Comparison of ENCODE assay signal across 8 cellular contexts in genomic region chr5:132963175-132964104, GRCh38. TPM values are rescaled to one million over a fixed set of nuclear protein-coding genes. Genes with fewer than 3 reads are reported as not detected.
DNase-seq lines count a peak whose midpoint lies in the region; ATAC-seq and TF ChIP-seq lines count a peak whose summit lies in the region.

TSS of gene AFF4 (minus strand) at chr5:132963634. CDS start at chr5:132937189, 26,445 bp downstream.

- H3K4me1 Mint-ChIP-seq in activated T-helper 1 cell treated with anti-CD3 and anti-CD28 coated beads, Interleukin-12 subunit alpha, Interleukin-12 subunit beta, Interleukin-2, Interleukin-4 antibody, amounts not matched to agents 30 ng/mL and 10 ng/mL and 1 ng/mL, durations not matched to agents 14 hours and 24 hours and 36 hours (ENCODE audit: low read depth): peaks cover 17% of the 10 kb centered on the region
- peaks cover 26 to 52% (median 38%) of the 10 kb centered on the region in 7 donors for H3K4me1 Mint-ChIP-seq in naive thymus-derived CD4-positive, alpha-beta T cell
- H3K4me1 Mint-ChIP-seq in stimulated activated naive B cell treated with anti-CD40 and anti-IgM and Interleukin-4, amounts not matched to agents 10 μg/mL and 1 μg/mL and 100 μg/mL, for 72 hours: peaks cover 3 to 38% of the 10 kb centered on the region in 2 donors

- H3K9me3 ChIP-seq in Peyer's patch: no peaks in the 10 kb centered on the region
- no peaks in the 10 kb centered on the region for H3K9me3 ChIP-seq in naive thymus-derived CD4-positive, alpha-beta T cell (ENCODE audit: control insufficient read depth in 2 of 3, low read length in 3 of 3)

- H3K27me3 ChIP-seq in Peyer's patch: no peaks in the 10 kb centered on the region
- H3K27me3 ChIP-seq in naive thymus-derived CD4-positive, alpha-beta T cell (ENCODE audit: control insufficient read depth in 2 of 2, insufficient read depth in 2 of 2, low read length in 2 of 2): no peaks in the 10 kb centered on the region

- no peak; the same call in 1 of the 2 replicates for TF ChIP-seq EP300 in Ishikawa (IDR thresholded peaks at IDR 0.05; ENCODE audit: borderline replicate concordance)

- H3K4me3 ChIP-seq in Peyer's patch: peak within 1 kb of the TSS; percentile 79 to 94 (median 88)
- peak within 1 kb of the TSS; percentile 65 for H3K4me3 ChIP-seq in naive thymus-derived CD4-positive, alpha-beta T cell (ENCODE audit: low read length)

- no peaks in the 10 kb centered on the region for H3K9me3 Mint-ChIP-seq in activated T-helper 1 cell treated with anti-CD3 and anti-CD28 coated beads, Interleukin-12 subunit alpha, Interleukin-12 subunit beta, Interleukin-2, Interleukin-4 antibody, amounts not matched to agents 30 ng/mL and 10 ng/mL and 1 ng/mL, durations not matched to agents 14 hours and 24 hours and 36 hours
- no peaks in the 10 kb centered on the region for H3K9me3 Mint-ChIP-seq in naive thymus-derived CD4-positive, alpha-beta T cell
- no peaks in the 10 kb centered on the region for H3K9me3 Mint-ChIP-seq in stimulated activated naive B cell treated with anti-CD40 and anti-IgM and Interleukin-4, amounts not matched to agents 10 μg/mL and 1 μg/mL and 100 μg/mL, for 72 hours

- peaks cover 3% of the 10 kb centered on the region for H3K27me3 Mint-ChIP-seq in activated T-helper 1 cell treated with anti-CD3 and anti-CD28 coated beads, Interleukin-12 subunit alpha, Interleukin-12 subunit beta, Interleukin-2, Interleukin-4 antibody, amounts not matched to agents 30 ng/mL and 10 ng/mL and 1 ng/mL, durations not matched to agents 14 hours and 24 hours and 36 hours (ENCODE audit: insufficient read depth)
- no peaks in the 10 kb centered on the region for H3K27me3 Mint-ChIP-seq in naive thymus-derived CD4-positive, alpha-beta T cell
- H3K27me3 Mint-ChIP-seq in stimulated activated naive B cell treated with anti-CD40 and anti-IgM and Interleukin-4, amounts not matched to agents 10 μg/mL and 1 μg/mL and 100 μg/mL, for 72 hours: no peaks in the 10 kb centered on the region

- TF ChIP-seq POLR2A in Peyer's patch (IDR thresholded peaks at IDR 0.05): peak; percentile 97 to 99

- TF ChIP-seq CTCF in Peyer's patch (IDR thresholded peaks at IDR 0.05): peak in 2 of 6 experiments; percentile 11 to 12

- H3K36me3 ChIP-seq in Peyer's patch: no peaks in the 10 kb centered on the region
- H3K36me3 ChIP-seq in naive thymus-derived CD4-positive, alpha-beta T cell (ENCODE audit: control insufficient read depth in 2 of 3, insufficient read depth in 3 of 3, low read length in 3 of 3): peaks cover 0 to 6% (median 0%) of the 10 kb centered on the region in 3 experiments

- peak within 1 kb of the TSS; percentile 96 for H3K27ac Mint-ChIP-seq in activated T-helper 1 cell treated with anti-CD3 and anti-CD28 coated beads, Interleukin-12 subunit alpha, Interleukin-12 subunit beta, Interleukin-2, Interleukin-4 antibody, amounts not matched to agents 30 ng/mL and 10 ng/mL and 1 ng/mL, durations not matched to agents 14 hours and 24 hours and 36 hours
- peak within 1 kb of the TSS; percentile 96 to 100 (median 98) for H3K27ac Mint-ChIP-seq in naive thymus-derived CD4-positive, alpha-beta T cell
- H3K27ac Mint-ChIP-seq in stimulated activated naive B cell treated with anti-CD40 and anti-IgM and Interleukin-4, amounts not matched to agents 10 μg/mL and 1 μg/mL and 100 μg/mL, for 72 hours: peak within 1 kb of the TSS; percentile 97

- intact Hi-C loops in activated T-helper 1 cell treated with anti-CD3 and anti-CD28 coated beads, Interleukin-12 subunit alpha, Interleukin-12 subunit beta, Interleukin-2, Interleukin-4 antibody, amounts not matched to agents 30 ng/mL and 10 ng/mL and 1 ng/mL, durations not matched to agents 14 hours and 24 hours and 36 hours (cut with micrococcal nuclease): loop anchor here (1.0 to 5.0 kb wide), 7 partner anchors 88 to 1264 kb away; partner anchors contain the start of genes C5orf15, FNIP1, GDF9 and IRF1
- intact Hi-C loops in naive thymus-derived CD4-positive, alpha-beta T cell (cut with micrococcal nuclease): loop anchor here (1.0 to 10.0 kb wide), 11 partner anchors 63 to 1329 kb away; partner anchors contain the start of genes GDF9 (in 2 of the 2), RAD50 (in 2 of the 2), UQCRQ (in 2 of the 2) and ZCCHC10 (in 2 of the 2)

- H3K36me3 Mint-ChIP-seq in activated T-helper 1 cell treated with anti-CD3 and anti-CD28 coated beads, Interleukin-12 subunit alpha, Interleukin-12 subunit beta, Interleukin-2, Interleukin-4 antibody, amounts not matched to agents 30 ng/mL and 10 ng/mL and 1 ng/mL, durations not matched to agents 14 hours and 24 hours and 36 hours (ENCODE audit: low read depth): peaks cover 12% of the 10 kb centered on the region
- peaks cover 0 to 12% (median 6%) of the 10 kb centered on the region in 5 donors for H3K36me3 Mint-ChIP-seq in naive thymus-derived CD4-positive, alpha-beta T cell
- peaks cover 0 to 4% of the 10 kb centered on the region in 2 donors for H3K36me3 Mint-ChIP-seq in stimulated activated naive B cell treated with anti-CD40 and anti-IgM and Interleukin-4, amounts not matched to agents 10 μg/mL and 1 μg/mL and 100 μg/mL, for 72 hours

- TF ChIP-seq RAD21 in Ishikawa (IDR thresholded peaks at IDR 0.05; ENCODE audit: low read depth): no peak

- CTCF ChIA-PET in naive thymus-derived CD4-positive, alpha-beta T cell (lab: Charles Lee): interaction anchor here (1.0 kb wide), 1 partner anchor 407 kb away, joined by 3 read pairs; the partner anchor contains the start of gene RAD50

- H3K4me1 ChIP-seq in Peyer's patch: peaks cover 0 to 21% (median 4%) of the 10 kb centered on the region in 4 donors
- peaks cover 10 to 22% of the 10 kb centered on the region in 2 donors for H3K4me1 ChIP-seq in naive thymus-derived CD4-positive, alpha-beta T cell (ENCODE audit: control insufficient read depth in 2 of 2, insufficient read depth in 2 of 2, low read length in 2 of 2)

- DNase-seq in DMS53 (lab: John Stamatoyannopoulos, UW): peak; percentile 99
- DNase-seq in Peyer's patch: peak; percentile 95 to 98 (median 98)
- peak; percentile 85 for DNase-seq in activated T-helper 1 cell treated with anti-CD3 and anti-CD28 coated beads, Interleukin-12 subunit alpha, Interleukin-12 subunit beta, Interleukin-2, Interleukin-4 antibody, amounts not matched to agents 30 ng/mL and 10 ng/mL and 1 ng/mL, durations not matched to agents 14 hours and 24 hours and 36 hours (ENCODE audit: low spot score)
- DNase-seq in fibroblast of gingiva (ENCODE audit: low read depth): peak; percentile 98
- peak; percentile 81 to 90 (median 85) for DNase-seq in naive thymus-derived CD4-positive, alpha-beta T cell
- peak; percentile 95 for DNase-seq in stimulated activated naive B cell treated with anti-CD40 and anti-IgM and Interleukin-4, amounts not matched to agents 10 μg/mL and 1 μg/mL and 100 μg/mL, for 72 hours

- ATAC-seq in GM21576 (IDR thresholded peaks at IDR 0.05; ENCODE audit: unreplicated experiment): peak; percentile 94
- ATAC-seq in naive thymus-derived CD4-positive, alpha-beta T cell: peak; percentile 92
- ATAC-seq in stimulated activated naive B cell treated with anti-CD40 and anti-IgM and Interleukin-4, amounts not matched to agents 10 μg/mL and 1 μg/mL and 100 μg/mL, for 72 hours (replicated peaks): peak; percentile 94 to 95

- H3K27ac ChIP-seq in Peyer's patch: peak within 1 kb of the TSS; percentile 96 to 99 (median 98)
- H3K27ac ChIP-seq in naive thymus-derived CD4-positive, alpha-beta T cell (ENCODE audit: low read depth, low read length): peak within 1 kb of the TSS; percentile 94

- POLR2A ChIA-PET in naive thymus-derived CD4-positive, alpha-beta T cell (lab: Charles Lee): interaction anchor here (0.5 to 4.1 kb wide), 23 partner anchors 9 to 1408 kb away, joined by 3 to 52 read pairs (median 3); partner anchors contain the start of genes CCNI2, GDF9, HSPA4 and UQCRQ

- peak within 1 kb of the TSS; percentile 93 for H3K4me3 Mint-ChIP-seq in activated T-helper 1 cell treated with anti-CD3 and anti-CD28 coated beads, Interleukin-12 subunit alpha, Interleukin-12 subunit beta, Interleukin-2, Interleukin-4 antibody, amounts not matched to agents 30 ng/mL and 10 ng/mL and 1 ng/mL, durations not matched to agents 14 hours and 24 hours and 36 hours
- H3K4me3 Mint-ChIP-seq in naive thymus-derived CD4-positive, alpha-beta T cell: peak within 1 kb of the TSS; percentile 90 to 100 (median 98)
- H3K4me3 Mint-ChIP-seq in stimulated activated naive B cell treated with anti-CD40 and anti-IgM and Interleukin-4, amounts not matched to agents 10 μg/mL and 1 μg/mL and 100 μg/mL, for 72 hours: peak within 1 kb of the TSS; percentile 82 to 91

TF ChIP-seq in Ishikawa, 13 proteins besides CTCF, POLR2A, EP300 and RAD21 (continues in another document):
- TF ChIP-seq TAF1 (IDR thresholded peaks at IDR 0.05; ENCODE audit: low read depth) (peak; percentile 81), EGR1 (IDR thresholded peaks at IDR 0.05) (peak; percentile 86), TCF12 (IDR thresholded peaks at IDR 0.05; ENCODE audit: low read depth) (peak; percentile 50), YY1 (IDR thresholded peaks at IDR 0.05; ENCODE audit: low read depth) (no peak; the same call in 1 of the 2 replicates), FOXM1 (IDR thresholded peaks at IDR 0.05; ENCODE audit: borderline replicate concordance, low read depth) (no peak)

RNA-seq across cellular contexts. Expression of gene AFF4, which starts in this region (rescaled TPM):
- total RNA-seq in Peyer's patch: 100 to 1,000 TPM in 1 of 4 donors, 10 to 100 TPM in 3; 47.6 to 109 (median 72.6) TPM
- total RNA-seq in activated T-helper 1 cell treated with anti-CD3 and anti-CD28 coated beads, Interleukin-12 subunit alpha, Interleukin-12 subunit beta, Interleukin-2, Interleukin-4 antibody, amounts not matched to agents 30 ng/mL and 10 ng/mL and 1 ng/mL, durations not matched to agents 14 hours and 24 hours and 36 hours: 38.3 and 40.9 TPM in 2 replicates
- 10 to 100 TPM; 39.7 to 82.3 (median 69.0) TPM for total RNA-seq in naive thymus-derived CD4-positive, alpha-beta T cell
- polyA plus RNA-seq in naive thymus-derived CD4-positive, alpha-beta T cell: 10 to 100 TPM; 25.3 to 30.6 TPM

Comparison
In these comparisons a context has a peak if more than half of its experiments do, and no peak if none do; other contexts are left out.
1. Peak in every context shown above with its lines: DNase-seq, ATAC-seq, H3K4me3 ChIP-seq and H3K27ac ChIP-seq.